12 cellular contexts compared by ENCODE assay signal in genomic region chr1:27669876-27670275, GRCh38. TPM values are rescaled to one million over a fixed set of nuclear protein-coding genes. Genes with fewer than 3 reads are reported as not detected.
DNase-seq lines count a peak whose midpoint lies in the region; ATAC-seq and TF ChIP-seq lines count a peak whose summit lies in the region.
"Had no signal": no experiment of that assay in that cellular context is flagged by ENCODE, and none has a peak within 500 bp of the region (broad histone marks: within the 10 kb centered on the region; RNA-seq: fewer than 3 reads in every experiment).

No MANE protein-coding gene starts in this region.

- H3K4me1 ChIP-seq in KMS-11 (ENCODE audit: low read depth, poor library complexity, severe bottlenecking) (peaks cover 20% of the 10 kb centered on the region), trophoblast cell (ENCODE audit: control insufficient read depth in 1 of 2, insufficient read depth in 2 of 2, low read length in 2 of 2) (peaks cover 4 to 10% of the 10 kb centered on the region in 2 experiments)

- H3K27ac ChIP-seq in KMS-11 (no peak overlapping the region), trophoblast cell (ENCODE audit: low read depth, low read length) (no peak overlapping the region)
- H3K27ac ChIP-seq: SJCRH30 had no signal

- H2BK5ac ChIP-seq in trophoblast cell (ENCODE audit: low read depth, low read length, poor library complexity) = no peak overlapping the region

- no peak overlapping the region for H3K23ac ChIP-seq in trophoblast cell (ENCODE audit: low read length)

- H2BK120ac ChIP-seq in trophoblast cell (ENCODE audit: insufficient read depth, low read length, poor library complexity) = no peak overlapping the region

- no peak overlapping the region for H3K4me3 ChIP-seq in KMS-11 (IDR thresholded peaks at IDR 0.05; ENCODE audit: insufficient read depth, low read depth, low read length)
- H3K4me3 ChIP-seq in trophoblast cell (ENCODE audit: low read depth, low read length) = no peak overlapping the region
- H3K4me3 ChIP-seq: SJCRH30 had no signal

- H3K36me3 Mint-ChIP-seq in T-helper 2 cell treated with Interferon-gamma antibody and Interleukin-4, amounts not matched to agents 5 μg/mL and 100 μg/mL, for 36 hours (ENCODE audit: low read depth) = peaks cover 17% of the 10 kb centered on the region
- peaks cover 15% of the 10 kb centered on the region for H3K36me3 Mint-ChIP-seq in central memory CD8-positive, alpha-beta T cell (ENCODE audit: insufficient read depth)
- H3K36me3 Mint-ChIP-seq in neural crest cell (ENCODE audit: low read depth) = no peaks in the 10 kb centered on the region

- no peaks in the 10 kb centered on the region for H4K20me1 ChIP-seq in KMS-11 (ENCODE audit: insufficient read depth)

- H3K36me3 ChIP-seq in KMS-11 (ENCODE audit: insufficient read depth) (no peaks in the 10 kb centered on the region), trophoblast cell (ENCODE audit: control insufficient read depth in 1 of 2, insufficient read depth in 2 of 2, low read length in 2 of 2) (peaks cover 0 to 3% of the 10 kb centered on the region in 2 experiments)
- H3K36me3 ChIP-seq: HAP-1, SJCRH30 had no signal

- no peak overlapping the region for H3K14ac ChIP-seq in trophoblast cell (ENCODE audit: low read length)

- H3K4ac ChIP-seq in trophoblast cell (ENCODE audit: low read depth, low read length) = no peak overlapping the region

- H3K9ac ChIP-seq in KMS-11 (no peak overlapping the region), trophoblast cell (ENCODE audit: low read length) (no peak overlapping the region)

- H3K9me3 Mint-ChIP-seq in T-helper 2 cell treated with Interferon-gamma antibody and Interleukin-4, amounts not matched to agents 5 μg/mL and 100 μg/mL, for 36 hours = no peaks in the 10 kb centered on the region
- no peaks in the 10 kb centered on the region for H3K9me3 Mint-ChIP-seq in central memory CD8-positive, alpha-beta T cell
- H3K9me3 Mint-ChIP-seq in neural crest cell = no peaks in the 10 kb centered on the region

- H3K79me1 ChIP-seq in trophoblast cell (ENCODE audit: low read length) = no peaks in the 10 kb centered on the region

- H2AFZ ChIP-seq in KMS-11 (ENCODE audit: low read depth) = no peak overlapping the region
- no peak overlapping the region for H2AFZ ChIP-seq in trophoblast cell (ENCODE audit: insufficient read depth, low read length, poor library complexity)

- H3K9me3 ChIP-seq in trophoblast cell (ENCODE audit: insufficient read depth, low read depth, low read length) = peaks cover 2% of the 10 kb centered on the region
- H3K9me3 ChIP-seq: HAP-1, psoas muscle, SJCRH30 had no signal

- H3K27me3 ChIP-seq in KMS-11 (ENCODE audit: insufficient read depth, low read depth) (no peaks in the 10 kb centered on the region), trophoblast cell (ENCODE audit: insufficient read depth, low read length) (no peaks in the 10 kb centered on the region)
- H3K27me3 ChIP-seq: SJCRH30 had no signal

- no peak overlapping the region for H4K12ac ChIP-seq in trophoblast cell (ENCODE audit: low read depth, low read length)

- H3K27ac Mint-ChIP-seq in T-helper 2 cell treated with Interferon-gamma antibody and Interleukin-4, amounts not matched to agents 5 μg/mL and 100 μg/mL, for 36 hours = no peak overlapping the region
- no peak overlapping the region for H3K27ac Mint-ChIP-seq in central memory CD8-positive, alpha-beta T cell (ENCODE audit: low read depth)
- H3K27ac Mint-ChIP-seq in neural crest cell (ENCODE audit: unreplicated experiment) = no peak overlapping the region

- H3K79me2 ChIP-seq in KMS-11 (ENCODE audit: insufficient read depth, low read depth) (no peaks in the 10 kb centered on the region), trophoblast cell (ENCODE audit: control insufficient read depth, insufficient read depth, low read length, poor library complexity) (no peaks in the 10 kb centered on the region)

- no peak for ATAC-seq in central memory CD8-positive, alpha-beta T cell (replicated peaks; ENCODE audit: extremely low read depth, poor library complexity, severe bottlenecking)
- ATAC-seq in HG03108 (IDR thresholded peaks at IDR 0.05; ENCODE audit: unreplicated experiment) (no peak), GM19328 (IDR thresholded peaks at IDR 0.05; ENCODE audit: unreplicated experiment) (no peak)

- H4K91ac ChIP-seq in trophoblast cell (ENCODE audit: low read depth, low read length) = no peak overlapping the region

- H4K8ac ChIP-seq in trophoblast cell (ENCODE audit: low read depth, low read length) = no peak overlapping the region

- H3K4me2 ChIP-seq in KMS-11 (peak overlapping the region; percentile 57; the same call in 1 of the 2 replicates), trophoblast cell (ENCODE audit: low read length) (no peak overlapping the region)

- no peak overlapping the region for H2AK5ac ChIP-seq in trophoblast cell (ENCODE audit: low read length)

- H2BK12ac ChIP-seq in trophoblast cell (ENCODE audit: low read length) = no peak overlapping the region

- DNase-seq in T-helper 2 cell treated with Interferon-gamma antibody and Interleukin-4, amounts not matched to agents 5 μg/mL and 100 μg/mL, for 36 hours (ENCODE audit: low spot score) = no peak
- no peak for DNase-seq in T-helper 2 cell
- no peak for DNase-seq in central memory CD8-positive, alpha-beta T cell (ENCODE audit: low spot score in 2 of 2)
- DNase-seq in neural crest cell (ENCODE audit: low read depth, low spot score) = no peak
- DNase-seq in trophoblast cell = no peak
- DNase-seq: NCI-H774 had no signal

- no CpG with 5 or more reads among the region's 4 CpGs for WGBS in trophoblast cell (ENCODE audit: extremely low coverage, insufficient coverage, insufficient read length)

- H3K4me3 Mint-ChIP-seq in T-helper 2 cell treated with Interferon-gamma antibody and Interleukin-4, amounts not matched to agents 5 μg/mL and 100 μg/mL, for 36 hours = peak overlapping the region; percentile 77
- peak overlapping the region; percentile 63 for H3K4me3 Mint-ChIP-seq in central memory CD8-positive, alpha-beta T cell
- peak overlapping the region; percentile 78 for H3K4me3 Mint-ChIP-seq in neural crest cell

- no peak overlapping the region for H3K18ac ChIP-seq in trophoblast cell (ENCODE audit: low read length)

- TF ChIP-seq CTCF in KMS-11 (conservative IDR thresholded peaks at IDR 0.05; ENCODE audit: low read depth, low read length) (no peak), neural crest cell (conservative IDR thresholded peaks at IDR 0.05) (no peak)

- H3K4me1 Mint-ChIP-seq in T-helper 2 cell treated with Interferon-gamma antibody and Interleukin-4, amounts not matched to agents 5 μg/mL and 100 μg/mL, for 36 hours (ENCODE audit: low read depth) = peaks cover 22% of the 10 kb centered on the region
- peaks cover 29% of the 10 kb centered on the region for H3K4me1 Mint-ChIP-seq in central memory CD8-positive, alpha-beta T cell
- peaks cover 40% of the 10 kb centered on the region for H3K4me1 Mint-ChIP-seq in neural crest cell

- no peaks in the 10 kb centered on the region for H3K27me3 Mint-ChIP-seq in T-helper 2 cell treated with Interferon-gamma antibody and Interleukin-4, amounts not matched to agents 5 μg/mL and 100 μg/mL, for 36 hours (ENCODE audit: low read depth)
- no peaks in the 10 kb centered on the region for H3K27me3 Mint-ChIP-seq in central memory CD8-positive, alpha-beta T cell
- H3K27me3 Mint-ChIP-seq in neural crest cell (ENCODE audit: low read depth) = peaks cover 6% of the 10 kb centered on the region

RNA-seq across cellular contexts. Expression of gene IFI6, which starts 2.1 kb away (rescaled TPM):
- 15.2 and 16.6 TPM in 2 replicates for total RNA-seq in neural crest cell
- polyA plus RNA-seq in trophoblast cell (2013) = 107 and 108 TPM in 2 replicates

RNA-seq across cellular contexts. Expression of gene FGR, which starts 34.9 kb away (rescaled TPM):
- total RNA-seq in neural crest cell = not detected in 2 replicates
- polyA plus RNA-seq in trophoblast cell (2013) = 0.04 TPM in 1 of 2 replicates, not detected in the other
- total RNA-seq: SJCRH30 had no signal

RNA-seq across cellular contexts. Expression of gene FAM76A, which starts 55.9 kb away (rescaled TPM):
- total RNA-seq in neural crest cell = 12.4 and 13.8 TPM in 2 replicates
- 14.8 and 16.1 TPM in 2 replicates for polyA plus RNA-seq in trophoblast cell (2013)
